In genomic region chr16:85905110-85906095, GRCh38 we compare ENCODE assay signal across 22 cellular contexts. TPM values are rescaled to one million over a fixed set of nuclear protein-coding genes. Genes with fewer than 3 reads are reported as not detected.
A peak's percentile ranks its signal among the peaks of the same experiment; 100 is the strongest.
DNase-seq lines count a peak whose midpoint lies in the region; ATAC-seq and TF ChIP-seq lines count a peak whose summit lies in the region.
"Had no signal": no experiment of that assay in that cellular context is flagged by ENCODE, and none has a peak within 500 bp of the region (broad histone marks: within the 10 kb centered on the region; RNA-seq: fewer than 3 reads in every experiment).

No MANE protein-coding gene starts in this region.

- CTCF ChIA-PET in OCI-LY7 (lab: Charles Lee; ENCODE audit: unreplicated experiment), result interaction anchor here (0.5 kb wide), 1 partner anchor 84 kb away, joined by 3 read pairs; no protein-coding TSS in a partner anchor

- no peak for ATAC-seq in memory B cell (ENCODE audit: low read depth)
- ATAC-seq: effector memory CD8-positive, alpha-beta T cell; Panc1 had no signal

- H3K9ac ChIP-seq in BLaER1, result no peak overlapping the region

- H3K4me2 ChIP-seq in BLaER1, result peak overlapping the region; percentile 96
- H3K4me2 ChIP-seq in OCI-LY7 (ENCODE audit: low read length), result peak overlapping the region; percentile 85

- peaks cover 53% of the 10 kb centered on the region for H3K4me1 Mint-ChIP-seq in memory B cell

- no peak overlapping the region for H3K4me3 ChIP-seq in BLaER1
- H3K4me3 ChIP-seq in GM06990 (replicated peaks; ENCODE audit: low read depth, low read length), result peak overlapping the region; percentile 91
- peak overlapping the region; percentile 96 for H3K4me3 ChIP-seq in OCI-LY7 (ENCODE audit: low read depth, low read length, poor library complexity, severe bottlenecking)
- H3K4me3 ChIP-seq in HAP-1, result no peak overlapping the region
- H3K4me3 ChIP-seq: esophagus squamous epithelium, left ventricle myocardium inferior had no signal

- H3K4me3 Mint-ChIP-seq in memory B cell, result peak overlapping the region; percentile 95
- H3K4me3 Mint-ChIP-seq: activated naive CD4-positive, alpha-beta T cell treated with anti-CD3 and anti-CD28 coated beads, Interleukin-2, amount 10 ng/mL, durations not matched to agents 7 days and 5 days; effector memory CD8-positive, alpha-beta T cell; T-helper 2 cell treated with Interferon-gamma antibody and Interleukin-4, amounts not matched to agents 5 μg/mL and 100 μg/mL, for 36 hours had no signal

- no peaks in the 10 kb centered on the region for H3K9me3 Mint-ChIP-seq in memory B cell
- H3K9me3 Mint-ChIP-seq: activated naive CD4-positive, alpha-beta T cell treated with anti-CD3 and anti-CD28 coated beads, Interleukin-2, amount 10 ng/mL, durations not matched to agents 7 days and 5 days; effector memory CD8-positive, alpha-beta T cell; T-helper 2 cell treated with Interferon-gamma antibody and Interleukin-4, amounts not matched to agents 5 μg/mL and 100 μg/mL, for 36 hours had no signal

- intact Hi-C loops in OCI-LY7 (cut with micrococcal nuclease; ENCODE audit: unreplicated experiment), result loop anchor here (10.0 kb wide), 2 partner anchors 1311 to 1479 kb away; partner anchors contain the start of gene FBXO31

- no peaks in the 10 kb centered on the region for H4K20me1 ChIP-seq in BLaER1
- peaks cover 4% of the 10 kb centered on the region; the same call in 1 of the 2 replicates for H4K20me1 ChIP-seq in OCI-LY7 (ENCODE audit: insufficient read depth, low read length)

- in situ Hi-C loops in HAP-1 (cut with MboI; ENCODE audit: low sequenced_read_pairs), result no loop called here

- no peak overlapping the region for H2AFZ ChIP-seq in OCI-LY7 (ENCODE audit: low read length)

- H3K27me3 ChIP-seq in BLaER1 (peaks cover 16% of the 10 kb centered on the region), GM06990 (replicated peaks; ENCODE audit: control insufficient read depth, insufficient read depth, low read length) (no peaks in the 10 kb centered on the region), HAP-1 (ENCODE audit: low read depth) (no peaks in the 10 kb centered on the region; the same call in 1 of the 2 replicates)

- H3K27ac Mint-ChIP-seq in memory B cell, result peak overlapping the region; percentile 98
- H3K27ac Mint-ChIP-seq: activated naive CD4-positive, alpha-beta T cell treated with anti-CD3 and anti-CD28 coated beads, Interleukin-2, amount 10 ng/mL, durations not matched to agents 7 days and 5 days; effector memory CD8-positive, alpha-beta T cell; T-helper 2 cell treated with Interferon-gamma antibody and Interleukin-4, amounts not matched to agents 5 μg/mL and 100 μg/mL, for 36 hours had no signal

- H3K36me3 Mint-ChIP-seq in memory B cell, result peaks cover 76% of the 10 kb centered on the region

- H3K9me3 ChIP-seq in BLaER1 (peaks cover 16% of the 10 kb centered on the region), OCI-LY7 (ENCODE audit: low read length) (no peaks in the 10 kb centered on the region), HAP-1 (no peaks in the 10 kb centered on the region)
- H3K9me3 ChIP-seq: esophagus squamous epithelium, left ventricle myocardium inferior had no signal

- H3K36me3 ChIP-seq in BLaER1 (peaks cover 21% of the 10 kb centered on the region), GM06990 (ENCODE audit: control insufficient read depth, insufficient read depth, low read length) (peaks cover 39% of the 10 kb centered on the region), OCI-LY7 (ENCODE audit: insufficient read depth, low read length) (peaks cover 88% of the 10 kb centered on the region), HAP-1 (replicated peaks) (no peaks in the 10 kb centered on the region)
- H3K36me3 ChIP-seq: left ventricle myocardium inferior had no signal

- H3K79me2 ChIP-seq in OCI-LY7 (ENCODE audit: insufficient read depth, low read depth, low read length), result peaks cover 91% of the 10 kb centered on the region

- no peaks in the 10 kb centered on the region for H3K27me3 Mint-ChIP-seq in memory B cell
- H3K27me3 Mint-ChIP-seq: activated naive CD4-positive, alpha-beta T cell treated with anti-CD3 and anti-CD28 coated beads, Interleukin-2, amount 10 ng/mL, durations not matched to agents 7 days and 5 days had no signal

- POLR2A ChIA-PET in OCI-LY7 (lab: Charles Lee), result interaction anchor here (0.7 to 1.1 kb wide), 2 partner anchors 8 to 38 kb away, joined by 3 read pairs; no protein-coding TSS in a partner anchor

- H3K27ac ChIP-seq in BLaER1 (no peak overlapping the region), OCI-LY7 (ENCODE audit: low read depth, low read length, poor library complexity, severe bottlenecking) (peak overlapping the region; percentile 99)
- H3K27ac ChIP-seq: esophagus squamous epithelium, left ventricle myocardium inferior had no signal

- peaks cover 72% of the 10 kb centered on the region for H3K4me1 ChIP-seq in BLaER1
- peaks cover 87% of the 10 kb centered on the region for H3K4me1 ChIP-seq in OCI-LY7 (ENCODE audit: insufficient read depth, low read length, poor library complexity, severe bottlenecking)
- no peaks in the 10 kb centered on the region for H3K4me1 ChIP-seq in HAP-1

- TF ChIP-seq CTCF in GM06990 (IDR thresholded peaks at IDR 0.05; ENCODE audit: insufficient read depth, low read length, poor library complexity, severe bottlenecking) (no peak), OCI-LY7 (conservative IDR thresholded peaks at IDR 0.05; ENCODE audit: low read length) (no peak)

- BruUV-seq in OCI-LY7 (replicated peaks; lab: Mats Ljungman, UMichigan), result no TSS peak

- no peak for DNase-seq in GM06990 (ENCODE audit: extremely low read depth, insufficient read length)
- DNase-seq in OCI-LY7 (ENCODE audit: low spot score), result no peak
- DNase-seq in memory B cell (ENCODE audit: low spot score in 2 of 2), result no peak
- no peak for DNase-seq in NOMO-1 treated with DMSO at 0.1 percent for 48 hours (lab: John Stamatoyannopoulos, UW; ENCODE audit: unreplicated experiment)
- no peak for DNase-seq in NCI-H2196 (lab: John Stamatoyannopoulos, UW; ENCODE audit: unreplicated experiment)
- no peak for DNase-seq in HAP-1 (ENCODE audit: low spot score in 2 of 2)
- DNase-seq: activated naive CD4-positive, alpha-beta T cell treated with anti-CD3 and anti-CD28 coated beads, Interleukin-2, amount 10 ng/mL, durations not matched to agents 7 days and 5 days; COR-L47; effector memory CD8-positive, alpha-beta T cell; esophagus squamous epithelium; left ventricle myocardium inferior; NCI-H1436; NCI-H2171; NCI-H69; occipital lobe; retina; stimulated activated CD4-positive, alpha-beta T cell treated with anti-CD3 and anti-CD28 coated beads, Interleukin-12 subunit alpha, Interleukin-12 subunit beta, amount 100 ng/mL, for 4 hours; stimulated activated CD8-positive, alpha-beta memory T cell treated with anti-CD3 and anti-CD28 coated beads, Interleukin-4, amount 100 ng/mL, for 48 hours had no signal

- no peaks in the 10 kb centered on the region for H3K9me2 ChIP-seq in OCI-LY7 (ENCODE audit: insufficient read depth, low read length)

RNA-seq across cellular contexts. Expression of gene IRF8, which starts 6.4 kb away (rescaled TPM):
- 181 and 188 TPM in 2 replicates for total RNA-seq in OCI-LY7 (2014; rRNA removed; shearing (Covaris generic))
- total RNA-seq in OCI-LY7 (2022), result 210 and 224 TPM in 2 replicates
- total RNA-seq: chondrocyte had no signal

Comparison
In these comparisons a context has a peak if more than half of its experiments do, and no peak if none do; other contexts are left out.
1. H3K4me3 ChIP-seq: peak in GM06990 (single experiment) and OCI-LY7 (single experiment); none in BLaER1 (single experiment) and HAP-1 (single experiment).